ENCODE assay signal across 16 cellular contexts in the genomic region with DNA sequence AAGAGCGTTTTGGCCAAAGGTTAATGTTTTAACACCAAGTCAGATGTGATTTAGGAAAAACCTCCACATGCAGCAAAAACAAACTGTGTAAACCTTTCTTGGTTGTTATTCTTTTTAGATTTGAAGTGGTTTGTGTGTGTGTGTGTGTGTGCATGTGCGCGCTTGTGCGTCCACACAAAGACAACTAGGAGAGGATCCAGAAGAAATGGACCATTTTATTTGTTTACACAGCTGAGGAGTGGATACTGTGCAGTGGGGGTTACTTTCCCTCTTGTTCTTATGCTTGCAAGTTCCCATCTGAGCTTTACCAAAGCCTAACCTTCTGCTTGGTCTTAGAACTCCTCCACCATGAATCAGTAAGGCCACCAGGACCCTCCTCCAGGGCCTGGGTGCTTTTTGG. TPM values are rescaled to one million over a fixed set of nuclear protein-coding genes. Genes with fewer than 3 reads are reported as not detected.
DNase-seq lines count a peak whose midpoint lies in the region; ATAC-seq and TF ChIP-seq lines count a peak whose summit lies in the region.
"Had no signal": no experiment of that assay in that cellular context is flagged by ENCODE, and none has a peak within 500 bp of the region (broad histone marks: within the 10 kb centered on the region; RNA-seq: fewer than 3 reads in every experiment).

No MANE protein-coding gene starts in this region.

- H3K27me3 ChIP-seq in Panc1 (ENCODE audit: control insufficient read depth, insufficient read depth, low read length) (no peaks in the 10 kb centered on the region), adrenal gland (no peaks in the 10 kb centered on the region)
- H3K27me3 ChIP-seq: BE2C, Peyer's patch had no signal

- intact Hi-C loops in Panc1 (cut with micrococcal nuclease; ENCODE audit: unreplicated experiment), result no loop called here
- intact Hi-C loops in adrenal gland (cut with DNase I), result no loop called here

- peaks cover 50% of the 10 kb centered on the region for H3K4me1 ChIP-seq in Panc1 (ENCODE audit: control insufficient read depth, insufficient read depth, low read length)
- H3K4me1 ChIP-seq in adrenal gland (replicated peaks in 1 of 2), result peaks cover 0 to 4% of the 10 kb centered on the region in 2 donors
- H3K4me1 ChIP-seq: Peyer's patch had no signal

- no peaks in the 10 kb centered on the region for H3K9me3 ChIP-seq in Panc1 (ENCODE audit: control insufficient read depth, insufficient read depth, low read depth, low read length)
- H3K9me3 ChIP-seq in adrenal gland (replicated peaks in 1 of 3), result no peaks in the 10 kb centered on the region
- H3K9me3 ChIP-seq: BE2C, Peyer's patch had no signal

- TF ChIP-seq CTCF in Panc1 (IDR thresholded peaks at IDR 0.05), result no peak
- no peak for TF ChIP-seq CTCF in adrenal gland (IDR thresholded peaks at IDR 0.05)

- in situ Hi-C loops in Panc1 (cut with HindIII; ENCODE audit: low pct_unique_long_range_greater_than_20kb, low sequenced_read_pairs), result no loop called here

- H3K36me3 ChIP-seq in Panc1 (ENCODE audit: control insufficient read depth, insufficient read depth, low read length), result no peaks in the 10 kb centered on the region; the same call in 1 of the 2 replicates
- H3K36me3 ChIP-seq in adrenal gland (replicated peaks in 1 of 2), result no peaks in the 10 kb centered on the region

- no peak for ATAC-seq in Panc1
- ATAC-seq: K562 had no signal

- H3K27ac ChIP-seq in Panc1 (ENCODE audit: low read length) (peak overlapping the region; percentile 78), adrenal gland (no peak overlapping the region)
- H3K27ac ChIP-seq: GM23248 had no signal

- CTCF ChIA-PET in Panc1 (lab: Charles Lee), result no interaction called here

- 85 to 90% (median 86%) methylated on average over 4 of the region's 4 CpGs for WGBS in adrenal gland, 4 donors

- BruUV-seq in Panc1 (replicated peaks; lab: Mats Ljungman, UMichigan), result TSS peak; percentile 1

- TF ChIP-seq POLR2A in adrenal gland (IDR thresholded peaks at IDR 0.05), result no peak

- no peak overlapping the region for H3K4me3 ChIP-seq in Panc1 (ENCODE audit: low read depth in 2 of 2, low read length in 2 of 2)
- no peak overlapping the region for H3K4me3 ChIP-seq in adrenal gland
- H3K4me3 ChIP-seq: GM23248, K562, Peyer's patch had no signal

- peak; percentile 48 for DNase-seq in activated CD8-positive, alpha-beta memory T cell treated with anti-CD3 and anti-CD28 coated beads for 24 hours
- no peak for DNase-seq in activated CD8-positive, alpha-beta memory T cell treated with anti-CD3 and anti-CD28 coated beads, Interleukin-2, amount 50 U/mL, for 48 hours
- DNase-seq in Panc1 (ENCODE audit: low read depth, low spot score) (no peak), fibroblast of peridontal ligament (ENCODE audit: extremely low read depth) (peak; percentile 40), germinal center (ENCODE audit: low spot score) (no peak), adrenal gland (no peak)
- no peak for DNase-seq in activated CD4-positive, alpha-beta T cell treated with anti-CD3 and anti-CD28 coated beads for 1 hour
- DNase-seq: BE2C; CD4-positive, alpha-beta memory T cell; GF-D8; GM23248; NCI-H1694 treated with DMSO at 0.1 percent for 48 hours; NCI-H69; SHP77 treated with DMSO at 0.1 percent for 48 hours had no signal

- POLR2A ChIA-PET in Panc1 (lab: Charles Lee), result no interaction called here

RNA-seq across cellular contexts. Expression of a gene that starts 20.0 kb away (rescaled TPM):
- total RNA-seq in Panc1 (2021; ENCODE audit: unreplicated experiment) (45.2 TPM), adrenal gland (10 to 100 TPM in 7 of 8 donors, 1 to 10 TPM in 1; 8.7 to 24.7 (median 14.8) TPM)
- polyA plus RNA-seq in Panc1 (2012; ENCODE audit: insufficient read length), result 78.7 TPM
- 10 to 100 TPM; 10.5 to 23.2 (median 18.6) TPM for polyA plus RNA-seq in adrenal gland

Comparison
In these comparisons a context has a peak if more than half of its experiments do, and no peak if none do; other contexts are left out.
1. DNase-seq: peak in activated CD8-positive, alpha-beta memory T cell treated with anti-CD3 and anti-CD28 coated beads for 24 hours (single experiment) and fibroblast of peridontal ligament (single experiment); none in activated CD8-positive, alpha-beta memory T cell treated with anti-CD3 and anti-CD28 coated beads, Interleukin-2, amount 50 U/mL, for 48 hours (single experiment), Panc1 (single experiment), activated CD4-positive, alpha-beta T cell treated with anti-CD3 and anti-CD28 coated beads for 1 hour (single experiment), germinal center (single experiment) and adrenal gland (0 of 7).